ENCODE assay signal across 25 cellular contexts in genomic region chr9:36730414-36730813, GRCh38.
"Had no signal": no experiment of that assay in that cellular context is flagged by ENCODE, and none has a peak within 500 bp of the region (broad histone marks: within the 10 kb centered on the region; RNA-seq: fewer than 3 reads in every experiment).

No MANE protein-coding gene starts in this region.

- H3K27me3 ChIP-seq: left lung, ovary, right atrium auricular region, sigmoid colon, spleen, tibial nerve, uterus had no signal

- DNase-seq: hypothalamus; immature natural killer cell; kidney; left colon; left lung; lower lobe of right lung; mammary epithelial cell; mesendoderm; naive thymus-derived CD4-positive, alpha-beta T cell; ovary; sigmoid colon; small intestine; spleen; stimulated activated CD4-positive, alpha-beta T cell treated with anti-CD3 and anti-CD28 coated beads, Interleukin-4, amount 100 ng/mL, for 24 hours; stimulated activated naive CD4-positive, alpha-beta T cell treated with Interleukin-2 at 50 U/mL for 16 hours; stimulated activated naive CD8-positive, alpha-beta T cell treated with anti-CD3 and anti-CD28 coated beads, Interleukin-15, amount 100 ng/mL, for 72 hours; substantia nigra; uterus had no signal

- H3K36me3 Mint-ChIP-seq: immature natural killer cell; mesothelial cell of epicardium; naive thymus-derived CD4-positive, alpha-beta T cell; natural killer cell treated with Interleukin-12 subunit alpha and Interleukin-12 subunit beta and Interleukin-15 and Interleukin-18, amount 100 ng/mL, for 72 hours; stimulated activated effector memory CD8-positive, alpha-beta T cell treated with anti-CD3 and anti-CD28 coated beads, Interleukin-12 subunit alpha, Interleukin-12 subunit beta, amount 100 ng/mL, for 72 hours; type B pancreatic cell had no signal

- H3K9me3 ChIP-seq: left lung, lower lobe of right lung, ovary, right atrium auricular region, sigmoid colon, spleen, tibial nerve, uterus had no signal

- H3K4me3 ChIP-seq: left lung, lower lobe of right lung, ovary, right atrium auricular region, sigmoid colon, spleen, tibial nerve, uterus had no signal

- H3K27me3 Mint-ChIP-seq: naive thymus-derived CD4-positive, alpha-beta T cell; natural killer cell treated with Interleukin-12 subunit alpha and Interleukin-12 subunit beta and Interleukin-15 and Interleukin-18, amount 100 ng/mL, for 72 hours had no signal

- H3K27ac ChIP-seq: left lung, lower lobe of right lung, ovary, right atrium auricular region, sigmoid colon, tibial nerve, uterus had no signal

- H3K36me3 ChIP-seq: left lung, lower lobe of right lung, ovary, right atrium auricular region, sigmoid colon, spleen, tibial nerve, uterus had no signal

- H3K4me1 Mint-ChIP-seq: immature natural killer cell; mesothelial cell of epicardium; stimulated activated effector memory CD8-positive, alpha-beta T cell treated with anti-CD3 and anti-CD28 coated beads, Interleukin-12 subunit alpha, Interleukin-12 subunit beta, amount 100 ng/mL, for 72 hours; stimulated activated naive CD8-positive, alpha-beta T cell treated with anti-CD3 and anti-CD28 coated beads, Interleukin-15, amount 100 ng/mL, for 72 hours had no signal

- ATAC-seq: left colon; naive thymus-derived CD4-positive, alpha-beta T cell; natural killer cell treated with Interleukin-12 subunit alpha and Interleukin-12 subunit beta and Interleukin-15 and Interleukin-18, amount 100 ng/mL, for 72 hours; stimulated activated effector memory CD8-positive, alpha-beta T cell treated with anti-CD3 and anti-CD28 coated beads, Interleukin-12 subunit alpha, Interleukin-12 subunit beta, amount 100 ng/mL, for 72 hours; stimulated activated naive CD8-positive, alpha-beta T cell treated with anti-CD3 and anti-CD28 coated beads, Interleukin-15, amount 100 ng/mL, for 72 hours had no signal

- H3K27ac Mint-ChIP-seq: immature natural killer cell; mesothelial cell of epicardium; natural killer cell treated with Interleukin-12 subunit alpha and Interleukin-12 subunit beta and Interleukin-15 and Interleukin-18, amount 100 ng/mL, for 72 hours; progenitor cell of endocrine pancreas; stimulated activated effector memory CD8-positive, alpha-beta T cell treated with anti-CD3 and anti-CD28 coated beads, Interleukin-12 subunit alpha, Interleukin-12 subunit beta, amount 100 ng/mL, for 72 hours; stimulated activated naive CD8-positive, alpha-beta T cell treated with anti-CD3 and anti-CD28 coated beads, Interleukin-15, amount 100 ng/mL, for 72 hours; type B pancreatic cell had no signal

- H3K4me1 ChIP-seq: left lung, lower lobe of right lung, right atrium auricular region, sigmoid colon, uterus had no signal

- H3K4me3 Mint-ChIP-seq: immature natural killer cell; mesothelial cell of epicardium; naive thymus-derived CD4-positive, alpha-beta T cell; natural killer cell treated with Interleukin-12 subunit alpha and Interleukin-12 subunit beta and Interleukin-15 and Interleukin-18, amount 100 ng/mL, for 72 hours; stimulated activated effector memory CD8-positive, alpha-beta T cell treated with anti-CD3 and anti-CD28 coated beads, Interleukin-12 subunit alpha, Interleukin-12 subunit beta, amount 100 ng/mL, for 72 hours; stimulated activated naive CD8-positive, alpha-beta T cell treated with anti-CD3 and anti-CD28 coated beads, Interleukin-15, amount 100 ng/mL, for 72 hours; type B pancreatic cell had no signal

- H3K9me3 Mint-ChIP-seq: immature natural killer cell; mesothelial cell of epicardium; naive thymus-derived CD4-positive, alpha-beta T cell; natural killer cell treated with Interleukin-12 subunit alpha and Interleukin-12 subunit beta and Interleukin-15 and Interleukin-18, amount 100 ng/mL, for 72 hours; stimulated activated effector memory CD8-positive, alpha-beta T cell treated with anti-CD3 and anti-CD28 coated beads, Interleukin-12 subunit alpha, Interleukin-12 subunit beta, amount 100 ng/mL, for 72 hours; stimulated activated naive CD8-positive, alpha-beta T cell treated with anti-CD3 and anti-CD28 coated beads, Interleukin-15, amount 100 ng/mL, for 72 hours; type B pancreatic cell had no signal
